Comparison of ENCODE assay signal across 7 cellular contexts in the genomic region with DNA sequence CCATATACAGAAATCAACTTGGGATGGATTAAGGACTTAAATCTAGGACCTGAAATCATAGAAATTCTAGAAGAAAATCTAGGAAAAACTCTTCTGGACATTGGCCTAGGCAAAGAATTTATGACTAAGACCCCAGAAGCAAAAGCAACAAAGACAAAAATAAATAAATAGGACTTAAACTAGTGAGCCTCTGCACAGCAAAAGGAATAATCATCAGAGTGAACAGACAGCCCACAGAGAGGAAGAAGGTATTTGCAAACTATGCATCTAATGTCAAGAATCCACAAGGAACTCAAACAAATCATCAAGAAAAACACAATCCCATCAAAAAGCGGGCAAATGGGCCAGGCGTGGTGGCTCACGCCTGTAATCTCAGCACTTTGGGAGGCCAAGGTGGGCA.
"Had no signal": no experiment of that assay in that cellular context is flagged by ENCODE, and none has a peak within 500 bp of the region (broad histone marks: within the 10 kb centered on the region; RNA-seq: fewer than 3 reads in every experiment).

No MANE protein-coding gene starts in this region.

- H3K27ac ChIP-seq: HL-60 had no signal

- H3K4me3 Mint-ChIP-seq: GM23338, H9 had no signal

- DNase-seq: H9, HCEC 1CT, KG1 had no signal

- H3K4me3 ChIP-seq: GM23338, K562 had no signal

- H3K27ac Mint-ChIP-seq: GM23338 had no signal

- H3K4me2 ChIP-seq: GM23338 had no signal

- H3K9me3 Mint-ChIP-seq: GM23338, H9 had no signal

- ATAC-seq: GM23338, HepG2, K562 had no signal

- H2AFZ ChIP-seq: GM23338 had no signal
